In genomic region chr17:75032896-75033294, GRCh38 we compare ENCODE assay signal across 8 cellular contexts. TPM values are rescaled to one million over a fixed set of nuclear protein-coding genes. Genes with fewer than 3 reads are reported as not detected.
A peak's percentile ranks its signal among the peaks of the same experiment; 100 is the strongest.
DNase-seq lines count a peak whose midpoint lies in the region; ATAC-seq, FAIRE-seq and TF ChIP-seq lines count a peak whose summit lies in the region.

No MANE protein-coding gene starts in this region.

- POLR2A ChIA-PET in A673 (lab: Charles Lee; ENCODE audit: low non-redundant PET), result no interaction called here
- POLR2A ChIA-PET in HEK293 (lab: Yijun Ruan, JAX), result interaction anchor here (1.7 kb wide), 1 partner anchor 20 kb away, joined by 10 read pairs; the partner anchor contains the start of gene MRPL58
- POLR2A ChIA-PET in HepG2 (lab: Yijun Ruan, JAX), result interaction anchor here (0.9 to 2.5 kb wide), 3 partner anchors 9 to 160 kb away, joined by 4 to 22 read pairs (median 5); partner anchors contain the start of genes FDXR and MRPL58

- H3K27ac ChIP-seq in A673 (ENCODE audit: low read depth, low read length, poor library complexity, severe bottlenecking), result no peak overlapping the region
- H3K27ac ChIP-seq in HEK293 (ENCODE audit: extremely low read depth, low read depth, low read length), result no peak overlapping the region
- H3K27ac ChIP-seq in HepG2 (ENCODE audit: extremely low read length, insufficient read depth, low read length), result no peak overlapping the region
- H3K27ac ChIP-seq in uterus, result peak overlapping the region; percentile 94 to 100

- no peak for TF ChIP-seq CTCF in A673 (conservative IDR thresholded peaks at IDR 0.05; ENCODE audit: low read depth, low read length)
- no peak for TF ChIP-seq CTCF in HEK293 (tag by site-specific recombination; IDR thresholded peaks at IDR 0.05)
- no peak for TF ChIP-seq CTCF in HepG2 (CRISPR knock-in tag; IDR thresholded peaks at IDR 0.05)
- TF ChIP-seq CTCF in uterus (IDR thresholded peaks at IDR 0.05), result no peak

- peaks cover 7% of the 10 kb centered on the region for H3K36me3 Mint-ChIP-seq in activated naive CD8-positive, alpha-beta T cell treated with anti-CD3 and anti-CD28 coated beads, Interleukin-2, amount 50 U/mL, for 24 hours (ENCODE audit: low read depth)

- H2AFZ ChIP-seq in HepG2 (ENCODE audit: low read length), result peak overlapping the region; percentile 20

- H3K9me3 ChIP-seq in A673 (ENCODE audit: low read depth, low read length, poor library complexity, severe bottlenecking) (peaks cover 8% of the 10 kb centered on the region), HEK293 (ENCODE audit: control insufficient read depth, insufficient read depth, low read depth, low read length) (no peaks in the 10 kb centered on the region), HepG2 (ENCODE audit: low read length) (no peaks in the 10 kb centered on the region), uterus (no peaks in the 10 kb centered on the region)

- peak overlapping the region; percentile 90 for H3K9ac ChIP-seq in HepG2 (ENCODE audit: insufficient read depth, low read depth, low read length)

- no peak for FAIRE-seq in HepG2 (lab: Jason Lieb, UNC)

- H3K36me3 ChIP-seq in A673 (ENCODE audit: insufficient read depth, low read length, poor library complexity, severe bottlenecking) (no peaks in the 10 kb centered on the region), HEK293 (ENCODE audit: control insufficient read depth in 2 of 2, insufficient read depth in 1 of 2, low read length in 2 of 2) (no peaks in the 10 kb centered on the region; a peak in 1 of 3 replicates), HepG2 (replicated peaks in 1 of 2; ENCODE audit: control insufficient read depth in 1 of 2, insufficient read depth in 2 of 2, low read length in 2 of 2) (no peaks in the 10 kb centered on the region), uterus (no peaks in the 10 kb centered on the region)

- DNase-seq in A673 (ENCODE audit: low spot score) (peak; percentile 55), HepG2 (ENCODE audit: low spot score) (no peak), uterus (peak; percentile 28 to 52), ureter (ENCODE audit: low spot score) (no peak), COR-L47 (lab: John Stamatoyannopoulos, UW) (no peak)
- DNase-seq in activated naive CD8-positive, alpha-beta T cell treated with anti-CD3 and anti-CD28 coated beads, Interleukin-2, amount 50 U/mL, for 24 hours, result no peak

- H3K27me3 Mint-ChIP-seq in activated naive CD8-positive, alpha-beta T cell treated with anti-CD3 and anti-CD28 coated beads, Interleukin-2, amount 50 U/mL, for 24 hours, result peaks cover 4% of the 10 kb centered on the region

- intact Hi-C loops in A673 (cut with micrococcal nuclease; ENCODE audit: unreplicated experiment) (loop anchor here (2.0 to 10.0 kb wide), 4 partner anchors 20 to 372 kb away; partner anchors contain the start of genes GRB2, MRPL58 and NUP85), HepG2 (cut with micrococcal nuclease; ENCODE audit: unreplicated experiment) (loop anchor here (1.0 kb wide), 2 partner anchors 21 to 72 kb away; partner anchors contain the start of gene MRPL58), uterus (cut with DNase I; ENCODE audit: low total_unique reads) (no loop called here)

- WGBS in HepG2 (ENCODE audit: low lambda C conversion rate), result 2% methylated on average over 8 of the region's 8 CpGs

- no peaks in the 10 kb centered on the region for H4K20me1 ChIP-seq in HepG2 (ENCODE audit: insufficient read depth, low read length)

- no peak overlapping the region for H3K27ac Mint-ChIP-seq in activated naive CD8-positive, alpha-beta T cell treated with anti-CD3 and anti-CD28 coated beads, Interleukin-2, amount 50 U/mL, for 24 hours

- no peaks in the 10 kb centered on the region for H3K79me2 ChIP-seq in HepG2 (ENCODE audit: insufficient read depth, low read length)

- in situ Hi-C loops in HepG2 (cut with HindIII; ENCODE audit: extremely low pct_ligation_motif_present, low pct_unique_long_range_greater_than_20kb), result no loop called here

- no peak for ATAC-seq in activated naive CD8-positive, alpha-beta T cell treated with anti-CD3 and anti-CD28 coated beads, Interleukin-2, amount 50 U/mL, for 24 hours
- no peak for ATAC-seq in HepG2
- ATAC-seq in GM21360 (IDR thresholded peaks at IDR 0.05; ENCODE audit: unreplicated experiment), result no peak

- H3K4me1 ChIP-seq in A673 (ENCODE audit: insufficient read depth, low read length, poor library complexity, severe bottlenecking) (peaks cover 18% of the 10 kb centered on the region), HEK293 (ENCODE audit: control insufficient read depth, insufficient read depth, low read length) (peaks cover 19% of the 10 kb centered on the region), HepG2 (ENCODE audit: insufficient read depth, low read length) (peaks cover 37% of the 10 kb centered on the region), uterus (peaks cover 0 to 6% of the 10 kb centered on the region in 2 donors)

- peak overlapping the region; percentile 85 for H3K4me3 ChIP-seq in A673 (ENCODE audit: low read depth, low read length, poor library complexity, severe bottlenecking)
- H3K4me3 ChIP-seq in HEK293 (ENCODE audit: low read depth, low read length), result peak overlapping the region; percentile 60
- peak overlapping the region; percentile 76 to 93 (median 91) for H3K4me3 ChIP-seq in HepG2 (replicated peaks in 1 of 3; ENCODE audit: insufficient read depth in 1 of 3, low read depth in 2 of 3, low read length in 3 of 3)
- H3K4me3 ChIP-seq in uterus, result peak overlapping the region; percentile 56 to 98

- H3K4me1 Mint-ChIP-seq in activated naive CD8-positive, alpha-beta T cell treated with anti-CD3 and anti-CD28 coated beads, Interleukin-2, amount 50 U/mL, for 24 hours, result peaks cover 57% of the 10 kb centered on the region

- BruUV-seq in A673 (replicated peaks; lab: Mats Ljungman, UMichigan) (no TSS peak), HepG2 (replicated peaks; lab: Mats Ljungman, UMichigan) (no TSS peak)

- H3K9me3 Mint-ChIP-seq in activated naive CD8-positive, alpha-beta T cell treated with anti-CD3 and anti-CD28 coated beads, Interleukin-2, amount 50 U/mL, for 24 hours, result peaks cover 4% of the 10 kb centered on the region

- no peaks in the 10 kb centered on the region for H3K27me3 ChIP-seq in A673 (replicated peaks; ENCODE audit: insufficient read depth, low read depth, low read length, poor library complexity)
- H3K27me3 ChIP-seq in HepG2 (ENCODE audit: control insufficient read depth in 1 of 2, insufficient read depth in 2 of 2, low read length in 2 of 2), result peaks cover 0 to 6% of the 10 kb centered on the region in 2 experiments; a peak in 3 of 5 replicates
- H3K27me3 ChIP-seq in uterus, result no peaks in the 10 kb centered on the region

- no peak for TF ChIP-seq RAD21 in HepG2 (CRISPR knock-in tag; IDR thresholded peaks at IDR 0.05)

- peak overlapping the region; percentile 95 for H3K4me3 Mint-ChIP-seq in activated naive CD8-positive, alpha-beta T cell treated with anti-CD3 and anti-CD28 coated beads, Interleukin-2, amount 50 U/mL, for 24 hours

- H3K4me2 ChIP-seq in HepG2 (ENCODE audit: low read depth, low read length), result peak overlapping the region; percentile 98

- TF ChIP-seq POLR2A in HepG2 (IDR thresholded peaks at IDR 0.05; ENCODE audit: insufficient read depth in 1 of 2, low read depth in 2 of 2, low read length in 2 of 2) (no peak), uterus (IDR thresholded peaks at IDR 0.05) (no peak)

- CTCF ChIA-PET in A673 (lab: Charles Lee) (no interaction called here), HEK293 (lab: Yijun Ruan, JAX) (interaction anchor here (1.2 to 2.2 kb wide), 3 partner anchors 9 to 72 kb away, joined by 6 to 11 read pairs (median 10); partner anchors contain the start of gene MRPL58), HepG2 (lab: Yijun Ruan, JAX; ENCODE audit: low intra/inter-chr PET ratio, low total read pairs) (no interaction called here)

- no peak for TF ChIP-seq EP300 in HepG2 (IDR thresholded peaks at IDR 0.05; ENCODE audit: low read depth in 2 of 2, low read length in 2 of 2)
- no peak for TF ChIP-seq EP300 in HepG2 (CRISPR knock-in tag; IDR thresholded peaks at IDR 0.05; ENCODE audit: borderline replicate concordance)

RNA-seq across cellular contexts. Expression of gene ATP5PD, which starts 13.9 kb away (rescaled TPM):
- total RNA-seq in A673 (2021) (291 and 311 TPM in 2 replicates), HepG2 (2016; rRNA removed; fragmentation: Illumina TruSeq; extraction: Trizol) (428 and 565 TPM in 2 replicates), uterus (100 to 1,000 TPM; 117 to 282 (median 168) TPM), ureter (270 TPM)
- total RNA-seq in HepG2 (2016; cell fraction: cytosol; rRNA removed; fragmentation: Illumina TruSeq; extraction: Trizol; ENCODE audit: low read depth), result 145 and 147 TPM in 2 replicates
- 423 and 597 TPM in 2 replicates for total RNA-seq in HepG2 (2016; cell fraction: insoluble cytoplasmic fraction; rRNA removed; fragmentation: Illumina TruSeq; extraction: Trizol)
- 127 and 132 TPM in 2 replicates for total RNA-seq in HepG2 (2016; cell fraction: membrane; rRNA removed; fragmentation: Illumina TruSeq; extraction: Trizol)
- 130 and 138 TPM in 2 replicates for total RNA-seq in HepG2 (2016; cell fraction: nucleus; rRNA removed; fragmentation: Illumina TruSeq; extraction: Trizol)
- 151 and 158 TPM in 2 replicates for polyA plus RNA-seq in HepG2 (2011; rRNA removed)
- polyA plus RNA-seq in HepG2 (2011; cell fraction: cytosol; rRNA removed), result 234 and 269 TPM in 2 replicates
- polyA plus RNA-seq in HepG2 (2011; cell fraction: nucleus; rRNA removed), result 56.2 and 75.0 TPM in 2 replicates
- 326 and 491 TPM in 2 replicates for polyA plus RNA-seq in HepG2 (2012)
- 154 and 165 TPM in 2 replicates for polyA plus RNA-seq in HepG2 (2016; cell fraction: cytosol; fragmentation: Illumina TruSeq; extraction: Trizol; ENCODE audit: low read depth)
- polyA plus RNA-seq in HepG2 (2016; cell fraction: insoluble cytoplasmic fraction; fragmentation: Illumina TruSeq; extraction: Trizol; ENCODE audit: low read depth), result 570 and 628 TPM in 2 replicates
- 119 and 124 TPM in 2 replicates for polyA plus RNA-seq in HepG2 (2016; cell fraction: membrane; fragmentation: Illumina TruSeq; extraction: Trizol; ENCODE audit: low read depth)
- polyA plus RNA-seq in HepG2 (2016; cell fraction: nucleus; fragmentation: Illumina TruSeq; extraction: Trizol; ENCODE audit: insufficient read depth, low read depth), result 239 and 245 TPM in 2 replicates
- polyA minus RNA-seq in HepG2 (2011; rRNA and poly(A)+ RNA removed; ENCODE audit: low replicate concordance), result 144 and 283 TPM in 2 replicates
- 85.5 and 89.1 TPM in 2 replicates for polyA minus RNA-seq in HepG2 (2011; cell fraction: cytosol; rRNA and poly(A)+ RNA removed)
- polyA minus RNA-seq in HepG2 (2011; cell fraction: nucleus; rRNA and poly(A)+ RNA removed), result 33.7 and 56.1 TPM in 2 replicates

RNA-seq across cellular contexts. Expression of gene KCTD2, which starts 14.1 kb away (rescaled TPM):
- total RNA-seq in A673 (2021) (25.6 and 25.7 TPM in 2 replicates), HepG2 (2016; rRNA removed; fragmentation: Illumina TruSeq; extraction: Trizol) (27.5 and 28.3 TPM in 2 replicates), uterus (10 to 100 TPM in 2 of 4 donors, 1 to 10 TPM in 2; 2.4 to 39.0 (median 15.0) TPM), ureter (25.3 TPM)
- 3.8 and 5.6 TPM in 2 replicates for total RNA-seq in HepG2 (2016; cell fraction: cytosol; rRNA removed; fragmentation: Illumina TruSeq; extraction: Trizol; ENCODE audit: low read depth)
- total RNA-seq in HepG2 (2016; cell fraction: insoluble cytoplasmic fraction; rRNA removed; fragmentation: Illumina TruSeq; extraction: Trizol), result 24.3 and 26.6 TPM in 2 replicates
- 15.3 and 15.8 TPM in 2 replicates for total RNA-seq in HepG2 (2016; cell fraction: membrane; rRNA removed; fragmentation: Illumina TruSeq; extraction: Trizol)
- total RNA-seq in HepG2 (2016; cell fraction: nucleus; rRNA removed; fragmentation: Illumina TruSeq; extraction: Trizol), result 16.1 TPM in 2 replicates
- 32.6 and 35.2 TPM in 2 replicates for polyA plus RNA-seq in HepG2 (2011; rRNA removed)
- polyA plus RNA-seq in HepG2 (2011; cell fraction: cytosol; rRNA removed), result 26.2 and 29.9 TPM in 2 replicates
- polyA plus RNA-seq in HepG2 (2011; cell fraction: nucleus; rRNA removed), result 26.6 and 29.2 TPM in 2 replicates
- 15.9 and 21.3 TPM in 2 replicates for polyA plus RNA-seq in HepG2 (2012)
- 2.8 and 2.9 TPM in 2 replicates for polyA plus RNA-seq in HepG2 (2016; cell fraction: cytosol; fragmentation: Illumina TruSeq; extraction: Trizol; ENCODE audit: low read depth)
- polyA plus RNA-seq in HepG2 (2016; cell fraction: insoluble cytoplasmic fraction; fragmentation: Illumina TruSeq; extraction: Trizol; ENCODE audit: low read depth), result 23.4 and 28.3 TPM in 2 replicates
- polyA plus RNA-seq in HepG2 (2016; cell fraction: membrane; fragmentation: Illumina TruSeq; extraction: Trizol; ENCODE audit: low read depth), result 9.8 and 10.2 TPM in 2 replicates
- polyA plus RNA-seq in HepG2 (2016; cell fraction: nucleus; fragmentation: Illumina TruSeq; extraction: Trizol; ENCODE audit: insufficient read depth, low read depth), result 26.8 and 29.5 TPM in 2 replicates
- polyA minus RNA-seq in HepG2 (2011; rRNA and poly(A)+ RNA removed; ENCODE audit: low replicate concordance), result 25.3 and 27.5 TPM in 2 replicates
- 11.1 and 12.5 TPM in 2 replicates for polyA minus RNA-seq in HepG2 (2011; cell fraction: cytosol; rRNA and poly(A)+ RNA removed)
- 9.7 and 12.8 TPM in 2 replicates for polyA minus RNA-seq in HepG2 (2011; cell fraction: nucleus; rRNA and poly(A)+ RNA removed)

RNA-seq across cellular contexts. Expression of gene MRPL58, which starts 20.4 kb away (rescaled TPM):
- 59.9 and 61.4 TPM in 2 replicates for total RNA-seq in A673 (2021)
- total RNA-seq in HepG2 (2016; rRNA removed; fragmentation: Illumina TruSeq; extraction: Trizol), result 68.9 and 101 TPM in 2 replicates
- 22.8 and 26.1 TPM in 2 replicates for total RNA-seq in HepG2 (2016; cell fraction: cytosol; rRNA removed; fragmentation: Illumina TruSeq; extraction: Trizol; ENCODE audit: low read depth)
- 68.9 and 107 TPM in 2 replicates for total RNA-seq in HepG2 (2016; cell fraction: insoluble cytoplasmic fraction; rRNA removed; fragmentation: Illumina TruSeq; extraction: Trizol)
- total RNA-seq in HepG2 (2016; cell fraction: membrane; rRNA removed; fragmentation: Illumina TruSeq; extraction: Trizol), result 25.3 and 26.8 TPM in 2 replicates
- 19.6 and 20.1 TPM in 2 replicates for total RNA-seq in HepG2 (2016; cell fraction: nucleus; rRNA removed; fragmentation: Illumina TruSeq; extraction: Trizol)
- polyA plus RNA-seq in HepG2 (2011; rRNA removed), result 39.7 and 44.9 TPM in 2 replicates
- polyA plus RNA-seq in HepG2 (2011; cell fraction: cytosol; rRNA removed), result 48.5 and 51.2 TPM in 2 replicates
- polyA plus RNA-seq in HepG2 (2011; cell fraction: nucleus; rRNA removed), result 12.5 and 12.9 TPM in 2 replicates
- polyA plus RNA-seq in HepG2 (2012), result 31.5 and 33.0 TPM in 2 replicates
- polyA plus RNA-seq in HepG2 (2016; cell fraction: cytosol; fragmentation: Illumina TruSeq; extraction: Trizol; ENCODE audit: low read depth), result 17.5 and 19.1 TPM in 2 replicates
- polyA plus RNA-seq in HepG2 (2016; cell fraction: insoluble cytoplasmic fraction; fragmentation: Illumina TruSeq; extraction: Trizol; ENCODE audit: low read depth), result 94.5 and 112 TPM in 2 replicates
- polyA plus RNA-seq in HepG2 (2016; cell fraction: membrane; fragmentation: Illumina TruSeq; extraction: Trizol; ENCODE audit: low read depth), result 18.1 and 20.4 TPM in 2 replicates
- 39.1 and 44.7 TPM in 2 replicates for polyA plus RNA-seq in HepG2 (2016; cell fraction: nucleus; fragmentation: Illumina TruSeq; extraction: Trizol; ENCODE audit: insufficient read depth, low read depth)
- polyA minus RNA-seq in HepG2 (2011; rRNA and poly(A)+ RNA removed; ENCODE audit: low replicate concordance), result 22.4 and 24.3 TPM in 2 replicates
- 14.2 and 15.5 TPM in 2 replicates for polyA minus RNA-seq in HepG2 (2011; cell fraction: cytosol; rRNA and poly(A)+ RNA removed)
- 6.1 and 8.4 TPM in 2 replicates for polyA minus RNA-seq in HepG2 (2011; cell fraction: nucleus; rRNA and poly(A)+ RNA removed)
- total RNA-seq in uterus, result 10 to 100 TPM; 18.2 to 26.4 (median 20.8) TPM
- 32.1 TPM for total RNA-seq in ureter

RNA-seq across cellular contexts. Expression of gene CDR2L, which starts 45.5 kb away (rescaled TPM):
- total RNA-seq in A673 (2021), result 5.8 and 7.6 TPM in 2 replicates
- total RNA-seq in HepG2 (2016; rRNA removed; fragmentation: Illumina TruSeq; extraction: Trizol), result 1.9 and 2.1 TPM in 2 replicates
- total RNA-seq in HepG2 (2016; cell fraction: cytosol; rRNA removed; fragmentation: Illumina TruSeq; extraction: Trizol; ENCODE audit: low read depth), result 0.62 and 0.81 TPM in 2 replicates
- 1.8 and 2.1 TPM in 2 replicates for total RNA-seq in HepG2 (2016; cell fraction: insoluble cytoplasmic fraction; rRNA removed; fragmentation: Illumina TruSeq; extraction: Trizol)
- total RNA-seq in HepG2 (2016; cell fraction: membrane; rRNA removed; fragmentation: Illumina TruSeq; extraction: Trizol), result 2.5 and 2.7 TPM in 2 replicates
- 1.7 TPM in 2 replicates for total RNA-seq in HepG2 (2016; cell fraction: nucleus; rRNA removed; fragmentation: Illumina TruSeq; extraction: Trizol)
- polyA plus RNA-seq in HepG2 (2011; rRNA removed), result 1.9 and 2.1 TPM in 2 replicates
- polyA plus RNA-seq in HepG2 (2011; cell fraction: cytosol; rRNA removed), result 1.3 and 2.5 TPM in 2 replicates
- polyA plus RNA-seq in HepG2 (2011; cell fraction: nucleus; rRNA removed), result 3.2 and 3.4 TPM in 2 replicates
- 0.63 and 2.1 TPM in 2 replicates for polyA plus RNA-seq in HepG2 (2012)
- polyA plus RNA-seq in HepG2 (2016; cell fraction: cytosol; fragmentation: Illumina TruSeq; extraction: Trizol; ENCODE audit: low read depth), result 0.72 and 1.0 TPM in 2 replicates
- 2.8 and 3.4 TPM in 2 replicates for polyA plus RNA-seq in HepG2 (2016; cell fraction: insoluble cytoplasmic fraction; fragmentation: Illumina TruSeq; extraction: Trizol; ENCODE audit: low read depth)
- polyA plus RNA-seq in HepG2 (2016; cell fraction: membrane; fragmentation: Illumina TruSeq; extraction: Trizol; ENCODE audit: low read depth), result 2.1 and 2.5 TPM in 2 replicates
- 3.0 and 3.9 TPM in 2 replicates for polyA plus RNA-seq in HepG2 (2016; cell fraction: nucleus; fragmentation: Illumina TruSeq; extraction: Trizol; ENCODE audit: insufficient read depth, low read depth)
- 3.6 and 20.5 TPM in 2 replicates for polyA minus RNA-seq in HepG2 (2011; rRNA and poly(A)+ RNA removed; ENCODE audit: low replicate concordance)
- 1.3 and 2.9 TPM in 2 replicates for polyA minus RNA-seq in HepG2 (2011; cell fraction: cytosol; rRNA and poly(A)+ RNA removed)
- 0.50 and 0.90 TPM in 2 replicates for polyA minus RNA-seq in HepG2 (2011; cell fraction: nucleus; rRNA and poly(A)+ RNA removed)
- total RNA-seq in uterus, result 10 to 100 TPM in 1 of 4 donors, 1 to 10 TPM in 3; 4.7 to 25.4 (median 6.7) TPM
- 11.4 TPM for total RNA-seq in ureter

RNA-seq across cellular contexts. Expression of gene SLC16A5, which starts 54.9 kb away (rescaled TPM):
- 0.80 and 3.1 TPM in 2 replicates for total RNA-seq in A673 (2021)
- total RNA-seq in HepG2 (2016; rRNA removed; fragmentation: Illumina TruSeq; extraction: Trizol), result 0.42 and 0.69 TPM in 2 replicates
- total RNA-seq in HepG2 (2016; cell fraction: cytosol; rRNA removed; fragmentation: Illumina TruSeq; extraction: Trizol; ENCODE audit: low read depth), result 0.20 TPM in 1 of 2 replicates, not detected in the other
- 0.18 and 0.41 TPM in 2 replicates for total RNA-seq in HepG2 (2016; cell fraction: insoluble cytoplasmic fraction; rRNA removed; fragmentation: Illumina TruSeq; extraction: Trizol)
- 0.41 and 0.56 TPM in 2 replicates for total RNA-seq in HepG2 (2016; cell fraction: membrane; rRNA removed; fragmentation: Illumina TruSeq; extraction: Trizol)
- 0.50 and 0.63 TPM in 2 replicates for total RNA-seq in HepG2 (2016; cell fraction: nucleus; rRNA removed; fragmentation: Illumina TruSeq; extraction: Trizol)
- 5.6 and 10.9 TPM in 2 replicates for polyA plus RNA-seq in HepG2 (2011; rRNA removed)
- polyA plus RNA-seq in HepG2 (2011; cell fraction: cytosol; rRNA removed), result 5.4 and 6.9 TPM in 2 replicates
- 29.9 and 34.7 TPM in 2 replicates for polyA plus RNA-seq in HepG2 (2011; cell fraction: nucleus; rRNA removed)
- polyA plus RNA-seq in HepG2 (2012), result 2.2 and 2.9 TPM in 2 replicates
- 0.05 and 0.19 TPM in 2 replicates for polyA plus RNA-seq in HepG2 (2016; cell fraction: cytosol; fragmentation: Illumina TruSeq; extraction: Trizol; ENCODE audit: low read depth)
- 0.27 and 0.41 TPM in 2 replicates for polyA plus RNA-seq in HepG2 (2016; cell fraction: insoluble cytoplasmic fraction; fragmentation: Illumina TruSeq; extraction: Trizol; ENCODE audit: low read depth)
- polyA plus RNA-seq in HepG2 (2016; cell fraction: membrane; fragmentation: Illumina TruSeq; extraction: Trizol; ENCODE audit: low read depth), result 0.14 and 0.18 TPM in 2 replicates
- 0.77 and 1.00 TPM in 2 replicates for polyA plus RNA-seq in HepG2 (2016; cell fraction: nucleus; fragmentation: Illumina TruSeq; extraction: Trizol; ENCODE audit: insufficient read depth, low read depth)
- 20.1 and 31.6 TPM in 2 replicates for polyA minus RNA-seq in HepG2 (2011; rRNA and poly(A)+ RNA removed; ENCODE audit: low replicate concordance)
- 4.4 and 5.7 TPM in 2 replicates for polyA minus RNA-seq in HepG2 (2011; cell fraction: cytosol; rRNA and poly(A)+ RNA removed)
- polyA minus RNA-seq in HepG2 (2011; cell fraction: nucleus; rRNA and poly(A)+ RNA removed), result 7.1 and 7.5 TPM in 2 replicates
- 10 to 100 TPM in 2 of 4 donors, 1 to 10 TPM in 1, not detected in 1; 4.1 to 17.5 (median 12.1) TPM for total RNA-seq in uterus
- 77.7 TPM for total RNA-seq in ureter

Comparison
In these comparisons a context has a peak if more than half of its experiments do, and no peak if none do; other contexts are left out.
1. DNase-seq: peak in A673 (single experiment) and uterus (2 of 2); none in activated naive CD8-positive, alpha-beta T cell treated with anti-CD3 and anti-CD28 coated beads, Interleukin-2, amount 50 U/mL, for 24 hours (single experiment), HepG2 (single experiment), ureter (single experiment) and COR-L47 (single experiment).
2. H3K27ac ChIP-seq: peak in uterus (2 of 2); none in A673 (single experiment), HEK293 (single experiment) and HepG2 (single experiment).
3. Peak in every context shown above with its lines, with median percentiles within 50 percentile points of each other: H3K4me3 ChIP-seq.